28 cellular contexts compared by ENCODE assay signal in the genomic region with DNA sequence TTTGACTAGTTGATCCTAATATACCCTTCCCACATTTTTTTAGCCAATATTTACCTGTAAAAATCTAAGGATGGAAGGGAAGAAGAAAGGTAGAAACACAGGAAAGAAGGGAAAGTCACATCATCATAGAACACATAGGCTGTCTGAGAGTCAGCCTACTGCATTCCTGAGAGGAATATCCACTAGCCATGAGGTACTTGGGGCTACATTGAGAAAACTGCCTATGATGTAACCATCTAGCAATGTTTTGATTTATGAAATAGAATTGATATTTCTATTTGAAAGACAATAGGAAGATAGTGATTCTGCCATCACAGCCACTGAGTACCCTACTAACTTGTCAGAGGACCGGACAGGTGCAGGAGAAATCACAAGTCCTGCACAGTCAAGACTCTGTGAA.
"Had no signal": no experiment of that assay in that cellular context is flagged by ENCODE, and none has a peak within 500 bp of the region (broad histone marks: within the 10 kb centered on the region; RNA-seq: fewer than 3 reads in every experiment).

No MANE protein-coding gene starts in this region.

- FAIRE-seq: colon, endometrium, endothelial cell of umbilical vein, frontal cortex had no signal

- H3K9me3 ChIP-seq: colonic mucosa, esophagus muscularis mucosa, esophagus squamous epithelium, gastrocnemius medialis, gastroesophageal sphincter had no signal

- ATAC-seq: effector memory CD8-positive, alpha-beta T cell; esophagus mucosa; foreskin keratinocyte; gastrocnemius medialis; gastroesophageal sphincter; heart left ventricle; heart right ventricle had no signal

- DNase-seq: colonic mucosa; cortex of kidney; dermis blood vessel endothelial cell; dorsolateral prefrontal cortex; effector CD4-positive, alpha-beta T cell; effector CD8-positive, alpha-beta T cell; effector memory CD4-positive, alpha-beta T cell; effector memory CD8-positive, alpha-beta T cell; endodermal cell; erythroblast; esophagus squamous epithelium; foreskin fibroblast; foreskin keratinocyte; foreskin melanocyte; gastrocnemius medialis; glutamatergic neuron; head of caudate nucleus; heart left ventricle; heart right ventricle had no signal

- H3K36me3 ChIP-seq: colonic mucosa, esophagus muscularis mucosa, esophagus squamous epithelium, gastrocnemius medialis, gastroesophageal sphincter, heart left ventricle, heart right ventricle had no signal

- H3K27me3 ChIP-seq: colonic mucosa, dorsolateral prefrontal cortex, esophagus muscularis mucosa, esophagus squamous epithelium, foreskin keratinocyte, gastrocnemius medialis, gastroesophageal sphincter, heart left ventricle, heart right ventricle had no signal

- H3K4me1 ChIP-seq: colonic mucosa, esophagus muscularis mucosa, esophagus squamous epithelium, foreskin keratinocyte, gastrocnemius medialis, gastroesophageal sphincter, heart left ventricle, heart right ventricle had no signal

- H3K4me3 ChIP-seq: colonic mucosa, coronary artery, dorsolateral prefrontal cortex, esophagus muscularis mucosa, esophagus squamous epithelium, gastrocnemius medialis, gastroesophageal sphincter, heart left ventricle, heart right ventricle had no signal

- H3K27ac ChIP-seq: colonic mucosa, coronary artery, dorsolateral prefrontal cortex, epithelial cell of prostate, esophagus muscularis mucosa, esophagus squamous epithelium, foreskin keratinocyte, gastrocnemius medialis, gastroesophageal sphincter, heart left ventricle, heart right ventricle had no signal
